In genomic region chr16:12131755-12132154, GRCh38 we compare ENCODE assay signal across 15 cellular contexts.
DNase-seq lines count a peak whose midpoint lies in the region; ATAC-seq and TF ChIP-seq lines count a peak whose summit lies in the region.
"Had no signal": no experiment of that assay in that cellular context is flagged by ENCODE, and none has a peak within 500 bp of the region (broad histone marks: within the 10 kb centered on the region; RNA-seq: fewer than 3 reads in every experiment).

No MANE protein-coding gene starts in this region.

- H2AFZ ChIP-seq in OCI-LY1 (ENCODE audit: low read length) (no peak overlapping the region), hepatocyte (no peak overlapping the region)

- H3K9ac ChIP-seq in BLaER1 treated with 17β-estradiol and CSF1 and Interleukin-3, amounts not matched to agents 10 nM and 100 nM, result no peak overlapping the region
- H3K9ac ChIP-seq in OCI-LY1 (ENCODE audit: low read length), result peak overlapping the region; percentile 8; the same call in 1 of the 2 replicates
- H3K9ac ChIP-seq: BLaER1 had no signal

- H3K27ac ChIP-seq in BLaER1 treated with 17β-estradiol and CSF1 and Interleukin-3, amounts not matched to agents 10 nM and 100 nM, result no peak overlapping the region
- peak overlapping the region; percentile 80 for H3K27ac ChIP-seq in OCI-LY1 (ENCODE audit: low read depth, low read length, poor library complexity, severe bottlenecking)
- peak overlapping the region; percentile 37 for H3K27ac ChIP-seq in hepatocyte
- no peak overlapping the region for H3K27ac ChIP-seq in heart left ventricle
- H3K27ac ChIP-seq: BLaER1 had no signal

- 94% methylated on average over 5 of the region's 5 CpGs for WGBS in hepatocyte (ENCODE audit: low lambda C conversion rate, missing lambda C conversion rate)
- WGBS in heart left ventricle, 4 donors, result 93 to 98% (median 97%) methylated on average over 5 of the region's 5 CpGs

- H3K27me3 ChIP-seq in BLaER1 treated with 17β-estradiol and CSF1 and Interleukin-3, amounts not matched to agents 10 nM and 100 nM, result no peaks in the 10 kb centered on the region
- H3K27me3 ChIP-seq in OCI-LY1 (ENCODE audit: insufficient read depth, low read length) (no peaks in the 10 kb centered on the region), hepatocyte (no peaks in the 10 kb centered on the region), heart left ventricle (no peaks in the 10 kb centered on the region)
- H3K27me3 ChIP-seq: BLaER1 had no signal

- intact Hi-C loops in heart left ventricle (cut with DNase I), result no loop called here

- H3K4me2 ChIP-seq in BLaER1 treated with 17β-estradiol and CSF1 and Interleukin-3, amounts not matched to agents 10 nM and 100 nM, result peak overlapping the region in 6 of 11 experiments; percentile 13 to 61 (median 34); a peak in 6 of 22 replicates
- H3K4me2 ChIP-seq in OCI-LY1 (ENCODE audit: low read length) (no peak overlapping the region), hepatocyte (no peak overlapping the region)
- H3K4me2 ChIP-seq: BLaER1 had no signal

- H3K79me2 ChIP-seq in OCI-LY1 (ENCODE audit: insufficient read depth, low read length) (no peaks in the 10 kb centered on the region), hepatocyte (no peaks in the 10 kb centered on the region)

- H3F3A ChIP-seq in OCI-LY1 (ENCODE audit: insufficient read depth, low read length), result no peaks in the 10 kb centered on the region

- ATAC-seq in HG02973 (IDR thresholded peaks at IDR 0.05; ENCODE audit: unreplicated experiment) (no peak), heart left ventricle (no peak)

- no peak for TF ChIP-seq POLR2A in heart left ventricle (IDR thresholded peaks at IDR 0.05)

- DNase-seq in hepatocyte (ENCODE audit: low spot score) (no peak), heart left ventricle (no peak), GM13976 (ENCODE audit: low spot score) (no peak)
- DNase-seq: Calu3; CD4-positive, alpha-beta T cell; COR-L47; DMS53; DMS79 treated with DMSO at 0.1 percent for 48 hours; GF-D8; GOT3 had no signal

- peaks cover 32 to 87% (median 63%) of the 10 kb centered on the region in 11 experiments for H3K36me3 ChIP-seq in BLaER1 treated with 17β-estradiol and CSF1 and Interleukin-3, amounts not matched to agents 10 nM and 100 nM
- peaks cover 83% of the 10 kb centered on the region for H3K36me3 ChIP-seq in OCI-LY1 (ENCODE audit: insufficient read depth, low read length)
- H3K36me3 ChIP-seq in hepatocyte (replicated peaks; ENCODE audit: insufficient read depth, low read depth), result no peaks in the 10 kb centered on the region
- peaks cover 0 to 49% (median 6%) of the 10 kb centered on the region in 9 donors for H3K36me3 ChIP-seq in heart left ventricle
- H3K36me3 ChIP-seq: HAP-1 had no signal

- no peak for TF ChIP-seq CTCF in OCI-LY1 (IDR thresholded peaks at IDR 0.05; ENCODE audit: low read length)
- TF ChIP-seq CTCF in hepatocyte (IDR thresholded peaks at IDR 0.05; ENCODE audit: poor library complexity), result no peak
- no peak for TF ChIP-seq CTCF in heart left ventricle (IDR thresholded peaks at IDR 0.05)
- TF ChIP-seq CTCF in GM13976 (IDR thresholded peaks at IDR 0.05; ENCODE audit: borderline replicate concordance, control extremely low read depth, extremely low read depth, insufficient read depth, missing control alignments), result no peak

- no peak overlapping the region for H3K4me3 ChIP-seq in BLaER1 treated with 17β-estradiol and CSF1 and Interleukin-3, amounts not matched to agents 10 nM and 100 nM
- H3K4me3 ChIP-seq in OCI-LY1 (ENCODE audit: low read depth, low read length, poor library complexity, severe bottlenecking) (no peak overlapping the region), hepatocyte (no peak overlapping the region), heart left ventricle (no peak overlapping the region)
- H3K4me3 ChIP-seq: BLaER1, HAP-1 had no signal

- H3K4me1 ChIP-seq in BLaER1 treated with 17β-estradiol and CSF1 and Interleukin-3, amounts not matched to agents 10 nM and 100 nM, result peaks cover 14 to 22% (median 17%) of the 10 kb centered on the region in 10 experiments; a peak in 18 of 20 replicates
- peaks cover 25% of the 10 kb centered on the region for H3K4me1 ChIP-seq in OCI-LY1 (ENCODE audit: insufficient read depth, low read length, severe bottlenecking)
- peaks cover 9% of the 10 kb centered on the region for H3K4me1 ChIP-seq in hepatocyte (ENCODE audit: insufficient read depth)
- H3K4me1 ChIP-seq in heart left ventricle, result peaks cover 0 to 6% (median 0%) of the 10 kb centered on the region in 12 donors
- H3K4me1 ChIP-seq: HAP-1 had no signal

- in situ Hi-C loops in GM13976 (cut with MboI; ENCODE audit: low sequenced_read_pairs, unreplicated experiment), result no loop called here

- peaks cover 0 to 53% (median 0%) of the 10 kb centered on the region in 11 experiments; a peak in 2 of 22 replicates for H4K20me1 ChIP-seq in BLaER1 treated with 17β-estradiol and CSF1 and Interleukin-3, amounts not matched to agents 10 nM and 100 nM
- H4K20me1 ChIP-seq in OCI-LY1 (ENCODE audit: insufficient read depth, low read length) (no peaks in the 10 kb centered on the region), hepatocyte (ENCODE audit: insufficient read depth, poor library complexity, severe bottlenecking) (no peaks in the 10 kb centered on the region)
- H4K20me1 ChIP-seq: BLaER1 had no signal

- H3K9me3 ChIP-seq in BLaER1 treated with 17β-estradiol and CSF1 and Interleukin-3, amounts not matched to agents 10 nM and 100 nM (replicated peaks in 1 of 11), result peaks cover 9 to 28% (median 17%) of the 10 kb centered on the region in 11 experiments
- peaks cover 5% of the 10 kb centered on the region for H3K9me3 ChIP-seq in OCI-LY1 (ENCODE audit: low read length)
- no peaks in the 10 kb centered on the region for H3K9me3 ChIP-seq in hepatocyte (ENCODE audit: low read depth)
- H3K9me3 ChIP-seq in heart left ventricle, result peaks cover 0 to 8% (median 0%) of the 10 kb centered on the region in 12 donors
- H3K9me3 ChIP-seq: HAP-1 had no signal

- H3K9me2 ChIP-seq in OCI-LY1 (ENCODE audit: low read depth, low read length), result no peaks in the 10 kb centered on the region
- no peaks in the 10 kb centered on the region for H3K9me2 ChIP-seq in hepatocyte (replicated peaks; ENCODE audit: insufficient read depth)

Comparison
In these comparisons a context has a peak if more than half of its experiments do, and no peak if none do; other contexts are left out.
1. H3K27ac ChIP-seq: peak in OCI-LY1 (single experiment) and hepatocyte (single experiment); none in BLaER1 treated with 17β-estradiol and CSF1 and Interleukin-3, amounts not matched to agents 10 nM and 100 nM (0 of 11) and heart left ventricle (0 of 12).
2. H3K4me2 ChIP-seq: peak in BLaER1 treated with 17β-estradiol and CSF1 and Interleukin-3, amounts not matched to agents 10 nM and 100 nM (6 of 11); none in OCI-LY1 (single experiment) and hepatocyte (single experiment).